In genomic region chr2:70104231-70105111, GRCh38 we compare ENCODE assay signal across 8 cellular contexts. TPM values are rescaled to one million over a fixed set of nuclear protein-coding genes. Genes with fewer than 3 reads are reported as not detected.
A peak's percentile ranks its signal among the peaks of the same experiment; 100 is the strongest.
DNase-seq lines count a peak whose midpoint lies in the region; ATAC-seq and TF ChIP-seq lines count a peak whose summit lies in the region.

No MANE protein-coding gene starts in this region.

- DNase-seq in activated CD4-positive, alpha-beta T cell treated with anti-CD3 and anti-CD28 coated beads for 36 hours = peak; percentile 76
- no peak for DNase-seq in activated CD4-positive, alpha-beta T cell treated with anti-CD3 and anti-CD28 coated beads, Interleukin-2, amount 50 U/mL, for 4 hours
- DNase-seq in SHP77 (lab: John Stamatoyannopoulos, UW) (peak; percentile 45 to 57), choroid plexus epithelial cell (ENCODE audit: low read depth) (peak; percentile 85), nephron progenitor cell (peak; percentile 46), activated gamma-delta T cell (lab: John Stamatoyannopoulos, UW) (no peak)

- peak overlapping the region; percentile 96 for H3K27ac Mint-ChIP-seq in activated CD4-positive, alpha-beta T cell treated with anti-CD3 and anti-CD28 coated beads for 36 hours
- H3K27ac Mint-ChIP-seq in nephron progenitor cell = peak overlapping the region; percentile 93

- POLR2A ChIA-PET in activated CD4-positive, alpha-beta T cell treated with anti-CD3 and anti-CD28 coated beads for 36 hours (lab: Charles Lee) = interaction anchor here (0.7 to 1.7 kb wide), 11 partner anchors 10 to 38 kb away, joined by 3 to 11 read pairs (median 3); no protein-coding TSS in a partner anchor

- peaks cover 4% of the 10 kb centered on the region for H3K36me3 Mint-ChIP-seq in activated CD4-positive, alpha-beta T cell treated with anti-CD3 and anti-CD28 coated beads for 36 hours (ENCODE audit: low read depth)
- H3K36me3 Mint-ChIP-seq in nephron progenitor cell (ENCODE audit: low read depth) = peaks cover 9% of the 10 kb centered on the region

- H3K27me3 Mint-ChIP-seq in activated CD4-positive, alpha-beta T cell treated with anti-CD3 and anti-CD28 coated beads for 36 hours = no peaks in the 10 kb centered on the region
- no peaks in the 10 kb centered on the region for H3K27me3 Mint-ChIP-seq in nephron progenitor cell (ENCODE audit: low read depth, poor library complexity)

- TF ChIP-seq CTCF in choroid plexus epithelial cell (conservative IDR thresholded peaks at IDR 0.05; ENCODE audit: low read depth, low read length) (no peak), nephron progenitor cell (IDR thresholded peaks at IDR 0.05) (no peak)

- CTCF ChIA-PET in activated CD4-positive, alpha-beta T cell treated with anti-CD3 and anti-CD28 coated beads for 36 hours (lab: Charles Lee) = interaction anchor here (0.5 to 2.3 kb wide), 17 partner anchors 9 to 555 kb away, joined by 3 to 14 read pairs (median 5); partner anchors contain the start of gene C2orf42

- H3K4me1 Mint-ChIP-seq in activated CD4-positive, alpha-beta T cell treated with anti-CD3 and anti-CD28 coated beads for 36 hours = peaks cover 56% of the 10 kb centered on the region
- H3K4me1 Mint-ChIP-seq in nephron progenitor cell = peaks cover 58% of the 10 kb centered on the region

- no peaks in the 10 kb centered on the region for H3K9me3 Mint-ChIP-seq in activated CD4-positive, alpha-beta T cell treated with anti-CD3 and anti-CD28 coated beads for 36 hours (ENCODE audit: low read depth)
- H3K9me3 Mint-ChIP-seq in nephron progenitor cell = peaks cover 10% of the 10 kb centered on the region

- H3K4me3 ChIP-seq in choroid plexus epithelial cell (ENCODE audit: low read depth, low read length) = no peak overlapping the region

- peak overlapping the region; percentile 73 for H3K4me3 Mint-ChIP-seq in activated CD4-positive, alpha-beta T cell treated with anti-CD3 and anti-CD28 coated beads for 36 hours
- peak overlapping the region; percentile 79 for H3K4me3 Mint-ChIP-seq in nephron progenitor cell

- no peak for ATAC-seq in activated CD4-positive, alpha-beta T cell treated with anti-CD3 and anti-CD28 coated beads for 36 hours
- ATAC-seq in HG03571 (IDR thresholded peaks at IDR 0.05; ENCODE audit: unreplicated experiment) = no peak
- no peak for ATAC-seq in GM18519 (IDR thresholded peaks at IDR 0.05; ENCODE audit: low FRiP score, unreplicated experiment)

- intact Hi-C loops in activated CD4-positive, alpha-beta T cell treated with anti-CD3 and anti-CD28 coated beads for 36 hours (cut with DNase I, micrococcal nuclease) = loop anchor here (1.0 kb wide), 2 partner anchors 9 to 20 kb away; no protein-coding TSS in a partner anchor

RNA-seq across cellular contexts. Expression of gene PCBP1, which starts 17.2 kb away (rescaled TPM):
- 100 to 1,000 TPM; 417 to 450 TPM for total RNA-seq in activated CD4-positive, alpha-beta T cell treated with anti-CD3 and anti-CD28 coated beads for 36 hours

Comparison
In these comparisons a context has a peak if more than half of its experiments do, and no peak if none do; other contexts are left out.
1. DNase-seq: peak in activated CD4-positive, alpha-beta T cell treated with anti-CD3 and anti-CD28 coated beads for 36 hours (single experiment), SHP77 (2 of 2), choroid plexus epithelial cell (single experiment) and nephron progenitor cell (single experiment); none in activated CD4-positive, alpha-beta T cell treated with anti-CD3 and anti-CD28 coated beads, Interleukin-2, amount 50 U/mL, for 4 hours (0 of 2) and activated gamma-delta T cell (single experiment).